Comparison of ENCODE assay signal across 12 cellular contexts in the genomic region with DNA sequence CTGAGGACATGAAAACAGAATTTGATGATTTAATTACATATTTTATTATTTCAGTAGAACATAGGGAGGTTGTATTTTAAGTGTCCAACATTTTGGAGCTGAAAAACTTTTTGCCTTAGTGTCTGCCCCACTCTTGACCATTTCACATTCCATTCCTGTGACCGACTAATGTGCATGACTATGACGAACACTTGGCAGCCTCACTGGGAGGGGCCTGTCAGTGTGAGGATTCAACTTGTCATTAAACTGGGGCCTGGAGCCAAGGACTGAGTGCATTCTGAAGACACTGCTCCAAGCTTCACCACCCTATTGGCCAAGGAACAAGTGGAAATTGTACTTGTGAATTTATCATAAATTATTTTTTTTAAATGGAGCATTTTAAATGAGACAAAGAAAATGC.
DNase-seq lines count a peak whose midpoint lies in the region; ATAC-seq, FAIRE-seq and TF ChIP-seq lines count a peak whose summit lies in the region.
"Had no signal": no experiment of that assay in that cellular context is flagged by ENCODE, and none has a peak within 500 bp of the region (broad histone marks: within the 10 kb centered on the region; RNA-seq: fewer than 3 reads in every experiment).

No MANE protein-coding gene starts in this region.

- no peaks in the 10 kb centered on the region for H3K36me3 ChIP-seq in left lung

- H3K4me3 ChIP-seq in epithelial cell of esophagus (ENCODE audit: low read length) = no peak overlapping the region
- H3K4me3 ChIP-seq in left lung = no peak overlapping the region
- H3K4me3 ChIP-seq: SK-N-MC had no signal

- no peaks in the 10 kb centered on the region for H3K9me3 ChIP-seq in left lung

- H3K4me1 ChIP-seq in left lung = no peaks in the 10 kb centered on the region

- TF ChIP-seq CTCF in epithelial cell of esophagus (IDR thresholded peaks at IDR 0.05; ENCODE audit: insufficient read depth, low read depth, low read length, missing control alignments) = no peak
- TF ChIP-seq CTCF in left lung (IDR thresholded peaks at IDR 0.05) = no peak

- DNase-seq in AG08395 (ENCODE audit: low spot score) = peak; percentile 85
- peak; percentile 86 for DNase-seq in NCI-H226
- DNase-seq in epithelial cell of esophagus (ENCODE audit: low read depth) = peak; percentile 81
- peak in 1 of 2 donors; percentile 44 for DNase-seq in left lung
- DNase-seq in NCI-H2029 (lab: John Stamatoyannopoulos, UW) = no peak
- DNase-seq in GM12892 (ENCODE audit: insufficient read length) = no peak
- no peak for DNase-seq in activated naive CD4-positive, alpha-beta T cell treated with Interleukin-2 at 50 U/mL for 16 hours
- DNase-seq in NCI-H524 treated with DMSO at 0.1 percent for 48 hours (lab: John Stamatoyannopoulos, UW) = no peak
- DNase-seq: NCI-H2107, retina had no signal

- ATAC-seq in left lung = peak; percentile 14

- TF ChIP-seq POLR2A in GM12892 (IDR thresholded peaks at IDR 0.05; ENCODE audit: low read depth, low read length) = no peak

- no peak overlapping the region for H3K27ac ChIP-seq in left lung
- H3K27ac ChIP-seq: C4-2B, SK-N-MC had no signal

- no peak for FAIRE-seq in GM12892 (lab: Jason Lieb, UNC)

- H3K27me3 ChIP-seq in left lung = no peaks in the 10 kb centered on the region

- intact Hi-C loops in left lung (cut with DNase I) = no loop called here

Comparison
In these comparisons a context has a peak if more than half of its experiments do, and no peak if none do; other contexts are left out.
1. DNase-seq: peak in AG08395 (single experiment), NCI-H226 (single experiment) and epithelial cell of esophagus (single experiment); none in NCI-H2029 (single experiment), GM12892 (single experiment), activated naive CD4-positive, alpha-beta T cell treated with Interleukin-2 at 50 U/mL for 16 hours (single experiment) and NCI-H524 treated with DMSO at 0.1 percent for 48 hours (single experiment).